16 cellular contexts compared by ENCODE assay signal in genomic region chr5:98275980-98276379, GRCh38.
"Had no signal": no experiment of that assay in that cellular context is flagged by ENCODE, and none has a peak within 500 bp of the region (broad histone marks: within the 10 kb centered on the region; RNA-seq: fewer than 3 reads in every experiment).

No MANE protein-coding gene starts in this region.

- H3K36me3 ChIP-seq: right atrium auricular region, suprapubic skin, transverse colon, vagina had no signal

- DNase-seq: activated CD4-positive, alpha-beta T cell treated with anti-CD3 and anti-CD28 coated beads, Interleukin-2, amount 50 U/mL, for 48 hours; activated T-cell treated with anti-CD3 and anti-CD28 coated beads for 4 hours; effector memory CD8-positive, alpha-beta T cell; head of caudate nucleus; stimulated activated CD4-positive, alpha-beta T cell treated with anti-CD3 and anti-CD28 coated beads, Interleukin-15, amount 100 ng/mL, for 24 hours; stimulated activated CD4-positive, alpha-beta T cell treated with anti-CD3 and anti-CD28 coated beads, Interleukin-2, amount 100 ng/mL, for 48 hours; stimulated activated naive CD8-positive, alpha-beta T cell treated with anti-CD3 and anti-CD28 coated beads, Interleukin-15, amount 100 ng/mL, for 72 hours; transverse colon had no signal

- H3K27me3 ChIP-seq: right atrium auricular region, suprapubic skin, transverse colon, vagina had no signal

- H3K36me3 Mint-ChIP-seq: activated naive CD8-positive, alpha-beta T cell had no signal

- H3K27me3 Mint-ChIP-seq: activated naive CD8-positive, alpha-beta T cell; effector memory CD8-positive, alpha-beta T cell; stimulated activated naive CD8-positive, alpha-beta T cell treated with anti-CD3 and anti-CD28 coated beads, Interleukin-15, amount 100 ng/mL, for 72 hours had no signal

- H3K4me3 Mint-ChIP-seq: activated naive CD8-positive, alpha-beta T cell; effector memory CD8-positive, alpha-beta T cell; stimulated activated naive CD8-positive, alpha-beta T cell treated with anti-CD3 and anti-CD28 coated beads, Interleukin-15, amount 100 ng/mL, for 72 hours had no signal

- H3K27ac Mint-ChIP-seq: activated naive CD8-positive, alpha-beta T cell; effector memory CD8-positive, alpha-beta T cell; stimulated activated naive CD8-positive, alpha-beta T cell treated with anti-CD3 and anti-CD28 coated beads, Interleukin-15, amount 100 ng/mL, for 72 hours had no signal

- H3K9me3 ChIP-seq: right atrium auricular region, suprapubic skin, transverse colon, vagina had no signal

- H3K4me3 ChIP-seq: right atrium auricular region, skin epidermis, suprapubic skin, transverse colon, vagina had no signal

- ATAC-seq: effector memory CD8-positive, alpha-beta T cell; left lobe of liver; stimulated activated naive CD8-positive, alpha-beta T cell treated with anti-CD3 and anti-CD28 coated beads, Interleukin-15, amount 100 ng/mL, for 72 hours had no signal

- H3K27ac ChIP-seq: right atrium auricular region, skin epidermis, suprapubic skin, transverse colon, vagina had no signal

- H3K9me3 Mint-ChIP-seq: stimulated activated naive CD8-positive, alpha-beta T cell treated with anti-CD3 and anti-CD28 coated beads, Interleukin-15, amount 100 ng/mL, for 72 hours had no signal

- H3K4me1 Mint-ChIP-seq: stimulated activated naive CD8-positive, alpha-beta T cell treated with anti-CD3 and anti-CD28 coated beads, Interleukin-15, amount 100 ng/mL, for 72 hours had no signal

- FAIRE-seq: bronchial epithelial cell, keratinocyte had no signal

- H3K4me1 ChIP-seq: right atrium auricular region, suprapubic skin, transverse colon, vagina had no signal
